Comparison of ENCODE assay signal across 1 cellular context in the genomic region with DNA sequence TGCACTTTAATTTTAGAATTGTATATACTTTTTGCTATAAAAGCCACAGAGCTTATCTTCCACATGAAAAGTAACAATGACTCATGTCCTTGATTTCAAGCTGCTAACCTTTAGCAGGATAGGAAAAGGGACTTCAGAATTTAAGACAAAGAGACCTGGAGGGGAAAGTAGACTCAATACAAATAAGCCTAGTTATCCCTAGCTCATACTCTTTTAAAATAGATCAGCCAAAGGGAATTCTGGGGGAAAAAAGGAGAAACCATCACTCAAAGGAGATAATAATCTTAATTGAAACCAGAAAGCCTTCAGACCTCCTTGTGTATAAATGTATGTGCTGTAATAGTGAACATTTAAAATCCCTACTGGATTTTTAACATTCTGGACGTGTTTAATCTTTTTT.
TF ChIP-seq lines count a peak whose summit lies in the region.

No MANE protein-coding gene starts in this region.

TF ChIP-seq in SK-N-SH, 30 proteins besides CTCF, POLR2A, EP300 and RAD21 (continued from another document):
- TF ChIP-seq, protein P1, sequence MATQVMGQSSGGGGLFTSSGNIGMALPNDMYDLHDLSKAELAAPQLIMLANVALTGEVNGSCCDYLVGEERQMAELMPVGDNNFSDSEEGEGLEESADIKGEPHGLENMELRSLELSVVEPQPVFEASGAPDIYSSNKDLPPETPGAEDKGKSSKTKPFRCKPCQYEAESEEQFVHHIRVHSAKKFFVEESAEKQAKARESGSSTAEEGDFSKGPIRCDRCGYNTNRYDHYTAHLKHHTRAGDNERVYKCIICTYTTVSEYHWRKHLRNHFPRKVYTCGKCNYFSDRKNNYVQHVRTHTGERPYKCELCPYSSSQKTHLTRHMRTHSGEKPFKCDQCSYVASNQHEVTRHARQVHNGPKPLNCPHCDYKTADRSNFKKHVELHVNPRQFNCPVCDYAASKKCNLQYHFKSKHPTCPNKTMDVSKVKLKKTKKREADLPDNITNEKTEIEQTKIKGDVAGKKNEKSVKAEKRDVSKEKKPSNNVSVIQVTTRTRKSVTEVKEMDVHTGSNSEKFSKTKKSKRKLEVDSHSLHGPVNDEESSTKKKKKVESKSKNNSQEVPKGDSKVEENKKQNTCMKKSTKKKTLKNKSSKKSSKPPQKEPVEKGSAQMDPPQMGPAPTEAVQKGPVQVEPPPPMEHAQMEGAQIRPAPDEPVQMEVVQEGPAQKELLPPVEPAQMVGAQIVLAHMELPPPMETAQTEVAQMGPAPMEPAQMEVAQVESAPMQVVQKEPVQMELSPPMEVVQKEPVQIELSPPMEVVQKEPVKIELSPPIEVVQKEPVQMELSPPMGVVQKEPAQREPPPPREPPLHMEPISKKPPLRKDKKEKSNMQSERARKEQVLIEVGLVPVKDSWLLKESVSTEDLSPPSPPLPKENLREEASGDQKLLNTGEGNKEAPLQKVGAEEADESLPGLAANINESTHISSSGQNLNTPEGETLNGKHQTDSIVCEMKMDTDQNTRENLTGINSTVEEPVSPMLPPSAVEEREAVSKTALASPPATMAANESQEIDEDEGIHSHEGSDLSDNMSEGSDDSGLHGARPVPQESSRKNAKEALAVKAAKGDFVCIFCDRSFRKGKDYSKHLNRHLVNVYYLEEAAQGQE (IDR thresholded peaks at IDR 0.05; ENCODE audit: low read depth, low read length), result no peak
- TF ChIP-seq, protein P2, sequence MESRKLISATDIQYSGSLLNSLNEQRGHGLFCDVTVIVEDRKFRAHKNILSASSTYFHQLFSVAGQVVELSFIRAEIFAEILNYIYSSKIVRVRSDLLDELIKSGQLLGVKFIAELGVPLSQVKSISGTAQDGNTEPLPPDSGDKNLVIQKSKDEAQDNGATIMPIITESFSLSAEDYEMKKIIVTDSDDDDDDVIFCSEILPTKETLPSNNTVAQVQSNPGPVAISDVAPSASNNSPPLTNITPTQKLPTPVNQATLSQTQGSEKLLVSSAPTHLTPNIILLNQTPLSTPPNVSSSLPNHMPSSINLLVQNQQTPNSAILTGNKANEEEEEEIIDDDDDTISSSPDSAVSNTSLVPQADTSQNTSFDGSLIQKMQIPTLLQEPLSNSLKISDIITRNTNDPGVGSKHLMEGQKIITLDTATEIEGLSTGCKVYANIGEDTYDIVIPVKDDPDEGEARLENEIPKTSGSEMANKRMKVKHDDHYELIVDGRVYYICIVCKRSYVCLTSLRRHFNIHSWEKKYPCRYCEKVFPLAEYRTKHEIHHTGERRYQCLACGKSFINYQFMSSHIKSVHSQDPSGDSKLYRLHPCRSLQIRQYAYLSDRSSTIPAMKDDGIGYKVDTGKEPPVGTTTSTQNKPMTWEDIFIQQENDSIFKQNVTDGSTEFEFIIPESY (IDR thresholded peaks at IDR 0.05; ENCODE audit: borderline replicate concordance, low read depth), result 0 out of 2 replicates have a peak, but pooled peaks have one; percentile 16
- TF ChIP-seq MXI1 (IDR thresholded peaks at IDR 0.05; ENCODE audit: low read depth, low read length) (no peak), RCOR1 (IDR thresholded peaks at IDR 0.05; ENCODE audit: low read length) (no peak), CHD2 (IDR thresholded peaks at IDR 0.05; ENCODE audit: low read length, partially characterized antibody) (no peak), FOSL2 (IDR thresholded peaks at IDR 0.05; ENCODE audit: borderline replicate concordance, low read depth) (peak; percentile 7; the same call in 1 of the 2 replicates), RFX5 (IDR thresholded peaks at IDR 0.05; ENCODE audit: low read length) (no peak), JUND (IDR thresholded peaks at IDR 0.05) (peak; percentile 56), POLR2AphosphoS5 (IDR thresholded peaks at IDR 0.05; ENCODE audit: low read depth, low read length) (no peak), EZH2phosphoT487 (IDR thresholded peaks at IDR 0.05; ENCODE audit: borderline replicate concordance, low read depth) (no peak)
- TF ChIP-seq, protein P3, sequence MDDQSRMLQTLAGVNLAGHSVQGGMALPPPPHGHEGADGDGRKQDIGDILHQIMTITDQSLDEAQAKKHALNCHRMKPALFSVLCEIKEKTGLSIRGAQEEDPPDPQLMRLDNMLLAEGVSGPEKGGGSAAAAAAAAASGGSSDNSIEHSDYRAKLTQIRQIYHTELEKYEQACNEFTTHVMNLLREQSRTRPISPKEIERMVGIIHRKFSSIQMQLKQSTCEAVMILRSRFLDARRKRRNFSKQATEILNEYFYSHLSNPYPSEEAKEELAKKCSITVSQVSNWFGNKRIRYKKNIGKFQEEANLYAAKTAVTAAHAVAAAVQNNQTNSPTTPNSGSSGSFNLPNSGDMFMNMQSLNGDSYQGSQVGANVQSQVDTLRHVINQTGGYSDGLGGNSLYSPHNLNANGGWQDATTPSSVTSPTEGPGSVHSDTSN (IDR thresholded peaks at IDR 0.05), result peak; percentile 68; the same call in 1 of the 2 replicates
- TF ChIP-seq, protein P4, sequence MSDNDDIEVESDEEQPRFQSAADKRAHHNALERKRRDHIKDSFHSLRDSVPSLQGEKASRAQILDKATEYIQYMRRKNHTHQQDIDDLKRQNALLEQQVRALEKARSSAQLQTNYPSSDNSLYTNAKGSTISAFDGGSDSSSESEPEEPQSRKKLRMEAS (IDR thresholded peaks at IDR 0.05; ENCODE audit: low read depth), result no peak
- TF ChIP-seq, protein P5, sequence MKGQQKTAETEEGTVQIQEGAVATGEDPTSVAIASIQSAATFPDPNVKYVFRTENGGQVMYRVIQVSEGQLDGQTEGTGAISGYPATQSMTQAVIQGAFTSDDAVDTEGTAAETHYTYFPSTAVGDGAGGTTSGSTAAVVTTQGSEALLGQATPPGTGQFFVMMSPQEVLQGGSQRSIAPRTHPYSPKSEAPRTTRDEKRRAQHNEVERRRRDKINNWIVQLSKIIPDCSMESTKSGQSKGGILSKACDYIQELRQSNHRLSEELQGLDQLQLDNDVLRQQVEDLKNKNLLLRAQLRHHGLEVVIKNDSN (IDR thresholded peaks at IDR 0.05; ENCODE audit: borderline replicate concordance, low read depth), result no peak
